11 cellular contexts compared by ENCODE assay signal in the genomic region with DNA sequence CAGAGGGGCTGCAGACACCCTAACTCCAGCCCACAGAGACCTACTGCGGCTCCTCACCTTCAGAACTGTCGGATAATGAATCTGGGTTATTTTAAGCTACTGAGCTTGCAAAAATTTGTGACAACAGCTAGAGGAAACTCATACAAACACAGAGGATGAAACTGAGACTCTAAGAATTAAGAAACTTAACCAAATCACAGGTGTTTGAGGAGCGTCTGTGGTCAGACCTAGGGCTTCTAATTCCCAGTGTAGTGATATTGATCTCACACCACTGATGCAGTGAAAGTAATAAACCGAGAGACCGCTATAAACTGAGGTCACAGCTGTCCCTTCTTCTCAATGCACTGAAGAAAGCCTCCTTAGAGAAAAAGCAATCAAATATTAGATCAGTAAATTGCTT.
DNase-seq lines count a peak whose midpoint lies in the region; ATAC-seq and TF ChIP-seq lines count a peak whose summit lies in the region.
"Had no signal": no experiment of that assay in that cellular context is flagged by ENCODE, and none has a peak within 500 bp of the region (broad histone marks: within the 10 kb centered on the region; RNA-seq: fewer than 3 reads in every experiment).

No MANE protein-coding gene starts in this region.

- no peaks in the 10 kb centered on the region for H3K36me3 ChIP-seq in gastroesophageal sphincter
- H3K36me3 ChIP-seq: adrenal gland, BE2C had no signal

- no peak overlapping the region for H3K4me3 ChIP-seq in Jurkat, Clone E6-1 (ENCODE audit: low read length)
- no peak overlapping the region for H3K4me3 ChIP-seq in gastroesophageal sphincter
- H3K4me3 ChIP-seq: adrenal gland had no signal

- TF ChIP-seq CTCF in gastroesophageal sphincter (IDR thresholded peaks at IDR 0.05), result no peak

- peak; percentile 53 for DNase-seq in Jurkat, Clone E6-1 (ENCODE audit: low read depth, low spot score)
- no peak for DNase-seq in activated naive CD4-positive, alpha-beta T cell treated with anti-CD3 and anti-CD28 coated beads, Interleukin-2, amount 50 U/mL, for 16 hours
- no peak for DNase-seq in NOMO-1 (lab: John Stamatoyannopoulos, UW; ENCODE audit: unreplicated experiment in 2 of 2)
- DNase-seq in stimulated activated CD4-positive, alpha-beta T cell treated with anti-CD3 and anti-CD28 coated beads, Interleukin-4, amount 100 ng/mL, for 24 hours, result no peak
- DNase-seq: activated CD4-positive, alpha-beta memory T cell treated with anti-CD3 and anti-CD28 coated beads, Interleukin-2, amount 10 ng/mL, durations not matched to agents 7 days and 5 days; adrenal gland; BE2C had no signal

- TF ChIP-seq POLR2A in gastroesophageal sphincter (IDR thresholded peaks at IDR 0.05), result no peak

- WGBS in gastroesophageal sphincter (ENCODE audit: low coverage in 1 of 2), 2 donors, result 74 to 100% methylated on average over 2 to 5 of the region's 5 CpGs

- TF ChIP-seq EP300 in gastroesophageal sphincter (IDR thresholded peaks at IDR 0.05), result no peak

- ATAC-seq in GM18517 (IDR thresholded peaks at IDR 0.05; ENCODE audit: unreplicated experiment) (peak; percentile 98), GM21367 (IDR thresholded peaks at IDR 0.05; ENCODE audit: unreplicated experiment) (peak; percentile 83), HG02973 (IDR thresholded peaks at IDR 0.05; ENCODE audit: unreplicated experiment) (peak; percentile 92), gastroesophageal sphincter (no peak)

- no peaks in the 10 kb centered on the region for H3K27me3 ChIP-seq in gastroesophageal sphincter
- H3K27me3 ChIP-seq: adrenal gland, BE2C had no signal

- H3K4me1 ChIP-seq in gastroesophageal sphincter, result no peaks in the 10 kb centered on the region
- H3K4me1 ChIP-seq: adrenal gland, BE2C had no signal

- H3K27ac ChIP-seq in gastroesophageal sphincter, result no peak overlapping the region
- H3K27ac ChIP-seq: adrenal gland had no signal

- H3K9me3 ChIP-seq in gastroesophageal sphincter, result no peaks in the 10 kb centered on the region
- H3K9me3 ChIP-seq: adrenal gland, BE2C had no signal
